32 cellular contexts compared by ENCODE assay signal in genomic region chr9:122121931-122122330, GRCh38. TPM values are rescaled to one million over a fixed set of nuclear protein-coding genes. Genes with fewer than 3 reads are reported as not detected.
"Had no signal": no experiment of that assay in that cellular context is flagged by ENCODE, and none has a peak within 500 bp of the region (broad histone marks: within the 10 kb centered on the region; RNA-seq: fewer than 3 reads in every experiment).

No MANE protein-coding gene starts in this region.

- H3K36me3 ChIP-seq: esophagus muscularis mucosa, gastroesophageal sphincter, heart left ventricle, left lung, right atrium auricular region, spleen, tibial artery, upper lobe of left lung had no signal

- H3K4me1 ChIP-seq: parathyroid adenoma had no signal

- DNase-seq: dorsolateral prefrontal cortex; effector CD4-positive, alpha-beta T cell; heart left ventricle; left cardiac atrium; left lung; mesenchymal stem cell; mucosa of descending colon; naive B cell; spleen; stimulated activated CD4-positive, alpha-beta T cell treated with anti-CD3 and anti-CD28 coated beads, Interleukin-2, amount 100 ng/mL, for 48 hours; stimulated activated naive CD8-positive, alpha-beta T cell treated with anti-CD3 and anti-CD28 coated beads, Interleukin-15, Interleukin-2, amounts not matched to agents 100 U/mL and 50 U/mL, for 24 hours; substantia nigra; testis; tibial artery; upper lobe of left lung had no signal

- H3K27ac Mint-ChIP-seq: mesothelial cell of epicardium; naive B cell; natural killer cell treated with Interleukin-12 subunit alpha and Interleukin-12 subunit beta and Interleukin-15 and Interleukin-18, amount 100 ng/mL, for 72 hours; progenitor cell of endocrine pancreas had no signal

- H3K27me3 ChIP-seq: right atrium auricular region, testis had no signal

- H3K4me3 ChIP-seq: dorsolateral prefrontal cortex, esophagus muscularis mucosa, gastroesophageal sphincter, heart left ventricle, hepatocyte, left lung, mucosa of descending colon, right atrium auricular region, skin epidermis, spleen, testis, tibial artery, upper lobe of left lung had no signal

- H3K36me3 Mint-ChIP-seq: mesothelial cell of epicardium; naive B cell; natural killer cell treated with Interleukin-12 subunit alpha and Interleukin-12 subunit beta and Interleukin-15 and Interleukin-18, amount 100 ng/mL, for 72 hours had no signal

- H2AFZ ChIP-seq: hepatocyte, parathyroid adenoma had no signal

- H3K4me3 Mint-ChIP-seq: mesothelial cell of epicardium; naive B cell; natural killer cell treated with Interleukin-12 subunit alpha and Interleukin-12 subunit beta and Interleukin-15 and Interleukin-18, amount 100 ng/mL, for 72 hours; neural crest cell had no signal

- H3K9me3 ChIP-seq: esophagus muscularis mucosa, gastroesophageal sphincter, heart left ventricle, left lung, mucosa of descending colon, right atrium auricular region, testis, tibial artery, upper lobe of left lung had no signal

- H3K9ac ChIP-seq: parathyroid adenoma had no signal

- H3K27ac ChIP-seq: dorsolateral prefrontal cortex, esophagus muscularis mucosa, foreskin keratinocyte, gastroesophageal sphincter, heart left ventricle, hepatocyte, left lung, parathyroid adenoma, right atrium auricular region, skin epidermis, spleen, testis, tibial artery, upper lobe of left lung had no signal

- H3K4me2 ChIP-seq: hepatocyte had no signal

- ATAC-seq: foreskin keratinocyte; gastroesophageal sphincter; heart left ventricle; left cardiac atrium; left lung; mucosa of descending colon; natural killer cell treated with Interleukin-12 subunit alpha and Interleukin-12 subunit beta and Interleukin-15 and Interleukin-18, amount 100 ng/mL, for 72 hours; stimulated activated naive CD8-positive, alpha-beta T cell treated with anti-CD3 and anti-CD28 coated beads, Interleukin-15, Interleukin-2, amounts not matched to agents 100 U/mL and 50 U/mL, for 24 hours had no signal

- H3K9me3 Mint-ChIP-seq: mesothelial cell of epicardium; natural killer cell treated with Interleukin-12 subunit alpha and Interleukin-12 subunit beta and Interleukin-15 and Interleukin-18, amount 100 ng/mL, for 72 hours; neural crest cell had no signal

RNA-seq across cellular contexts. Expression of gene MORN5, which starts 37.8 kb away (rescaled TPM):
- total RNA-seq: endothelial cell of umbilical vein; epithelial cell of proximal tubule; foreskin keratinocyte; heart left ventricle; hepatocyte; kidney epithelial cell; left cardiac atrium; lower leg skin; lung microvascular endothelial cell; mesothelial cell of epicardium; natural killer cell treated with Interleukin-12 subunit alpha and Interleukin-12 subunit beta and Interleukin-15 and Interleukin-18, amount 100 ng/mL, for 72 hours; neural crest cell; right atrium auricular region had no signal
- polyA plus RNA-seq: endothelial cell of umbilical vein, fibroblast of lung, foreskin keratinocyte, heart left ventricle, spleen had no signal
